8 cellular contexts compared by ENCODE assay signal in genomic region chr6:46855966-46856365, GRCh38.
DNase-seq lines count a peak whose midpoint lies in the region; ATAC-seq and TF ChIP-seq lines count a peak whose summit lies in the region.
"Not testable (repeated sequence)": the region's sequence is repeated elsewhere in the genome, so short reads cannot be mapped to it uniquely, and the experiment has no call there.

No MANE protein-coding gene starts in this region.

- H3K27ac Mint-ChIP-seq in activated naive CD8-positive, alpha-beta T cell treated with anti-CD3 and anti-CD28 coated beads for 36 hours: not testable (repeated sequence)

- not testable (repeated sequence) for H3K27ac ChIP-seq in thoracic aorta

- not testable (repeated sequence) for H3K27me3 Mint-ChIP-seq in activated naive CD8-positive, alpha-beta T cell treated with anti-CD3 and anti-CD28 coated beads for 36 hours

- not testable (repeated sequence) for H3K4me3 Mint-ChIP-seq in activated naive CD8-positive, alpha-beta T cell treated with anti-CD3 and anti-CD28 coated beads for 36 hours

- H3K36me3 Mint-ChIP-seq in activated naive CD8-positive, alpha-beta T cell treated with anti-CD3 and anti-CD28 coated beads for 36 hours: not testable (repeated sequence)

- ATAC-seq in thoracic aorta (ENCODE audit: insufficient number of reproducible peaks, low FRiP score, low read depth): not testable (repeated sequence)

- H3K36me3 ChIP-seq in H7 (replicated peaks; ENCODE audit: control insufficient read depth, insufficient read depth, low read length); thoracic aorta: not testable (repeated sequence)

- TF ChIP-seq CTCF in fibroblast of the aortic adventitia (IDR thresholded peaks at IDR 0.05; ENCODE audit: insufficient read depth, low read length) (peak; percentile 79), thoracic aorta (IDR thresholded peaks at IDR 0.05) (peak; percentile 66)

- not testable (repeated sequence) for H3K4me1 ChIP-seq in thoracic aorta (ENCODE audit: control insufficient read depth in 1 of 2, low read depth in 2 of 2)

- DNase-seq in DMS153 treated with DMSO at 0.1 percent for 48 hours (lab: John Stamatoyannopoulos, UW; ENCODE audit: unreplicated experiment) (peak; percentile 16), H7 (peak; percentile 10), NAMALWA (ENCODE audit: low spot score) (peak; percentile 46), SK-MEL-5 (ENCODE audit: low read depth, low spot score) (peak; percentile 56), fibroblast of the aortic adventitia (ENCODE audit: low read depth) (peak; percentile 37), mucosa of gallbladder (ENCODE audit: low spot score) (peak; percentile 23)
- DNase-seq in activated naive CD8-positive, alpha-beta T cell treated with anti-CD3 and anti-CD28 coated beads for 36 hours: peak; percentile 11
- DNase-seq in thoracic aorta (ENCODE audit: low spot score): not testable (repeated sequence)

- not testable (repeated sequence) for H3K9me3 Mint-ChIP-seq in activated naive CD8-positive, alpha-beta T cell treated with anti-CD3 and anti-CD28 coated beads for 36 hours

- H3K4me1 Mint-ChIP-seq in activated naive CD8-positive, alpha-beta T cell treated with anti-CD3 and anti-CD28 coated beads for 36 hours: not testable (repeated sequence)

- H3K4me3 ChIP-seq in H7 (ENCODE audit: insufficient read depth, low read depth, low read length); fibroblast of the aortic adventitia (ENCODE audit: low read depth, low read length); thoracic aorta: not testable (repeated sequence)

- H3K27me3 ChIP-seq in H7 (ENCODE audit: control insufficient read depth, insufficient read depth, low read length); thoracic aorta (replicated peaks; ENCODE audit: insufficient read depth): not testable (repeated sequence)

- in situ Hi-C loops in SK-MEL-5 (cut with HindIII; ENCODE audit: low pct_unique_long_range_greater_than_20kb, low sequenced_read_pairs): not testable (repeated sequence)

- not testable (repeated sequence) for H3K9me3 ChIP-seq in thoracic aorta
